ENCODE assay signal across 14 cellular contexts in the genomic region with DNA sequence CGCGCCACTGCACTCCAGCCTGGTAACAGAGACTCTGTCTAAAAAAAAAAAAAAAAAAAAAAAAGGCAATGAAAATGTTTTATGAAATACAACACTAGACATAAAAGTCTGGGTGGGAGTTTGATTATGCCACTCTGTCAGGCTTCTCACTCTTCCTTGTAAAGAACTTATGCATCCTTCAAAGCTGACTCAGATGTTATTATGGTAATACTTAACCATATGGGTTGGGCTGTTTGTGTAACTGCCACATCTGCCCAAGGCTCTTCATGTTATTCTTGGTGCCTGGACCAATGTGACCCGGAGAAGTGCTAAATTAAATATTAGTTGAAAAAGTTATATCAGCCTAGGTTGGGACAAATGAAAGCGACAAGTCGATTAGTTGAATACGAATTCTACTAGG.
"Had no signal": no experiment of that assay in that cellular context is flagged by ENCODE, and none has a peak within 500 bp of the region (broad histone marks: within the 10 kb centered on the region; RNA-seq: fewer than 3 reads in every experiment).

No MANE protein-coding gene starts in this region.

- DNase-seq: activated CD4-positive, alpha-beta T cell treated with anti-CD3 and anti-CD28 coated beads for 1 hour; activated CD4-positive, alpha-beta T cell treated with anti-CD3 and anti-CD28 coated beads, Interleukin-2, amount 50 U/mL, for 48 hours; activated CD8-positive, alpha-beta memory T cell treated with anti-CD3 and anti-CD28 coated beads, Interleukin-2, amount 10 ng/mL, durations not matched to agents 7 days and 5 days; activated effector memory CD4-positive, alpha-beta T cell treated with Interleukin-2 at 50 U/mL for 16 hours; activated T-cell treated with anti-CD3 and anti-CD28 coated beads, Interleukin-2, amount 50 U/mL, for 24 hours; amniotic stem cell; body of pancreas; endodermal cell; kidney; naive B cell; small intestine had no signal

- H3K4me3 ChIP-seq: body of pancreas, gastroesophageal sphincter, right atrium auricular region had no signal

- FAIRE-seq: kidney, small intestine had no signal

- ATAC-seq: activated CD8-positive, alpha-beta memory T cell treated with anti-CD3 and anti-CD28 coated beads, Interleukin-2, amount 10 ng/mL, durations not matched to agents 7 days and 5 days; body of pancreas; gastroesophageal sphincter; stimulated activated memory B cell treated with anti-CD40 and anti-IgM and Interleukin-4, amounts not matched to agents 10 μg/mL and 1 μg/mL and 100 μg/mL, for 72 hours had no signal
